ENCODE assay signal across 17 cellular contexts in genomic region chr2:150530168-150530567, GRCh38. TPM values are rescaled to one million over a fixed set of nuclear protein-coding genes. Genes with fewer than 3 reads are reported as not detected.
"Had no signal": no experiment of that assay in that cellular context is flagged by ENCODE, and none has a peak within 500 bp of the region (broad histone marks: within the 10 kb centered on the region; RNA-seq: fewer than 3 reads in every experiment).

No MANE protein-coding gene starts in this region.

- ATAC-seq: activated T-helper 17 cell treated with anti-CD3 and anti-CD28 coated beads, Interleukin-2, amount 50 U/mL, for 72 hours; heart left ventricle; left lobe of liver; stimulated activated effector memory CD8-positive, alpha-beta T cell treated with anti-CD3 and anti-CD28 coated beads, Interleukin-12 subunit alpha, Interleukin-12 subunit beta, amount 100 ng/mL, for 72 hours had no signal

- H3K4me1 Mint-ChIP-seq: activated naive CD4-positive, alpha-beta T cell treated with anti-CD3 and anti-CD28 coated beads, Interleukin-2, amount 10 ng/mL, durations not matched to agents 7 days and 5 days; activated T-helper 17 cell treated with anti-CD3 and anti-CD28 coated beads, Interleukin-2, amount 50 U/mL, for 72 hours; stimulated activated effector memory CD8-positive, alpha-beta T cell treated with anti-CD3 and anti-CD28 coated beads, Interleukin-12 subunit alpha, Interleukin-12 subunit beta, amount 100 ng/mL, for 72 hours had no signal

- H3K27ac ChIP-seq: heart left ventricle, pancreas, thyroid gland had no signal

- H3K4me3 Mint-ChIP-seq: activated naive CD4-positive, alpha-beta T cell treated with anti-CD3 and anti-CD28 coated beads, Interleukin-2, amount 10 ng/mL, durations not matched to agents 7 days and 5 days; activated T-helper 17 cell treated with anti-CD3 and anti-CD28 coated beads, Interleukin-2, amount 50 U/mL, for 72 hours; stimulated activated effector memory CD8-positive, alpha-beta T cell treated with anti-CD3 and anti-CD28 coated beads, Interleukin-12 subunit alpha, Interleukin-12 subunit beta, amount 100 ng/mL, for 72 hours had no signal

- H3K4me1 ChIP-seq: heart left ventricle, pancreas, thyroid gland had no signal

- H3K36me3 Mint-ChIP-seq: activated naive CD4-positive, alpha-beta T cell treated with anti-CD3 and anti-CD28 coated beads, Interleukin-2, amount 10 ng/mL, durations not matched to agents 7 days and 5 days; stimulated activated effector memory CD8-positive, alpha-beta T cell treated with anti-CD3 and anti-CD28 coated beads, Interleukin-12 subunit alpha, Interleukin-12 subunit beta, amount 100 ng/mL, for 72 hours had no signal

- H3K4me3 ChIP-seq: adrenal gland, heart left ventricle, pancreas, thyroid gland, vagina had no signal

- H3K9me3 Mint-ChIP-seq: activated naive CD4-positive, alpha-beta T cell treated with anti-CD3 and anti-CD28 coated beads, Interleukin-2, amount 10 ng/mL, durations not matched to agents 7 days and 5 days; activated T-helper 17 cell treated with anti-CD3 and anti-CD28 coated beads, Interleukin-2, amount 50 U/mL, for 72 hours; stimulated activated effector memory CD8-positive, alpha-beta T cell treated with anti-CD3 and anti-CD28 coated beads, Interleukin-12 subunit alpha, Interleukin-12 subunit beta, amount 100 ng/mL, for 72 hours had no signal

- H3K27me3 ChIP-seq: adrenal gland, heart left ventricle, pancreas, thyroid gland, vagina had no signal

- DNase-seq: activated CD4-positive, alpha-beta T cell treated with anti-CD3 and anti-CD28 coated beads, Interleukin-2, amount 50 U/mL, for 1 hour; activated CD4-positive, CD25-positive, alpha-beta regulatory T cell; activated naive CD4-positive, alpha-beta T cell treated with anti-CD3 and anti-CD28 coated beads, Interleukin-2, amount 10 ng/mL, durations not matched to agents 7 days and 5 days; activated T-cell treated with anti-CD3 and anti-CD28 coated beads for 4 hours; adrenal gland; dermis blood vessel endothelial cell; erythroblast; heart left ventricle; pancreas; small intestine; T-helper 2 cell; thyroid gland had no signal

- H3K27ac Mint-ChIP-seq: activated naive CD4-positive, alpha-beta T cell treated with anti-CD3 and anti-CD28 coated beads, Interleukin-2, amount 10 ng/mL, durations not matched to agents 7 days and 5 days; activated T-helper 17 cell treated with anti-CD3 and anti-CD28 coated beads, Interleukin-2, amount 50 U/mL, for 72 hours; stimulated activated effector memory CD8-positive, alpha-beta T cell treated with anti-CD3 and anti-CD28 coated beads, Interleukin-12 subunit alpha, Interleukin-12 subunit beta, amount 100 ng/mL, for 72 hours had no signal

- H3K9me3 ChIP-seq: adrenal gland, heart left ventricle, pancreas, thyroid gland, vagina had no signal

- H3K27me3 Mint-ChIP-seq: activated naive CD4-positive, alpha-beta T cell treated with anti-CD3 and anti-CD28 coated beads, Interleukin-2, amount 10 ng/mL, durations not matched to agents 7 days and 5 days had no signal

- H3K36me3 ChIP-seq: adrenal gland, heart left ventricle, pancreas, thyroid gland, vagina had no signal

RNA-seq across cellular contexts. Expression of gene RND3, which starts 42.7 kb away (rescaled TPM):
- total RNA-seq: activated CD8-positive, alpha-beta memory T cell treated with anti-CD3 and anti-CD28 coated beads for 36 hours; activated T-helper 17 cell treated with anti-CD3 and anti-CD28 coated beads, Interleukin-2, amount 50 U/mL, for 72 hours had no signal
